In the genomic region with DNA sequence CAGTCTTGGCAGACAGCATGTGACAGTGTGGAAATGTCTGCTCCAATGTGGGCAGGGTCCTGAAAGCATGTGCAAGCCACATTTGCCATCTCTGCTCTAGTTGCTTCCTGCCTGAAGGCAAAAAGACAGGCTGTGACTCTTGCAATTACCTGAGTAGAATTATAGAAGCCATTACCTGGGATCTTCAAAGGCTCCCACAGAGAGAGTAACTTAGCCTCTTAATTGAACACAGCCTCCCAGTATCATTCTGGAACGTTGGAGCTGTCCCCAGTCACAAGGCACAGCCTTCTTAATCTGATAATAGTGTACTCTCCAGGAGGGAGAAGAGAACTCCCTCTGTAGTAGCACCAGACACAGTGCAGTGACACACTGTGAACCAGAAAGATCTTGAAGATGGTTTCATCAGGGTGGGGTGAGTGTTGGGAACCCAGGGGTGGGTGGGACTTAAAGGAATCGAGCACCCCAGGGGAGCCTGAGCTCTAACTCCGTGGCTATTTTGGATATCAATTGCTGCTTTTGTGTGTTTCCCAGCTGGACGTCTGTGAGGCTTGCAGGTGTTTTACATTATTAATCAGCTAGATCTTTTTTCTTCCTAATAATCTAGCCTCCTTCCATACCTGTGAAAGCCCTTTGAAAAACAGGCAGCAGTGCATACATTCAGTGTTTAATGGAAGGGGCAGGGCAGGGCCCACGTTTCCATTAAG, we compare ENCODE assay signal across 1 cellular context.
TF ChIP-seq lines count a peak whose summit lies in the region.

No MANE protein-coding gene starts in this region.

TF ChIP-seq in neural cell, 6 proteins besides CTCF, POLR2A, EP300 and RAD21 (continued from another document):
- TF ChIP-seq, protein P1, sequence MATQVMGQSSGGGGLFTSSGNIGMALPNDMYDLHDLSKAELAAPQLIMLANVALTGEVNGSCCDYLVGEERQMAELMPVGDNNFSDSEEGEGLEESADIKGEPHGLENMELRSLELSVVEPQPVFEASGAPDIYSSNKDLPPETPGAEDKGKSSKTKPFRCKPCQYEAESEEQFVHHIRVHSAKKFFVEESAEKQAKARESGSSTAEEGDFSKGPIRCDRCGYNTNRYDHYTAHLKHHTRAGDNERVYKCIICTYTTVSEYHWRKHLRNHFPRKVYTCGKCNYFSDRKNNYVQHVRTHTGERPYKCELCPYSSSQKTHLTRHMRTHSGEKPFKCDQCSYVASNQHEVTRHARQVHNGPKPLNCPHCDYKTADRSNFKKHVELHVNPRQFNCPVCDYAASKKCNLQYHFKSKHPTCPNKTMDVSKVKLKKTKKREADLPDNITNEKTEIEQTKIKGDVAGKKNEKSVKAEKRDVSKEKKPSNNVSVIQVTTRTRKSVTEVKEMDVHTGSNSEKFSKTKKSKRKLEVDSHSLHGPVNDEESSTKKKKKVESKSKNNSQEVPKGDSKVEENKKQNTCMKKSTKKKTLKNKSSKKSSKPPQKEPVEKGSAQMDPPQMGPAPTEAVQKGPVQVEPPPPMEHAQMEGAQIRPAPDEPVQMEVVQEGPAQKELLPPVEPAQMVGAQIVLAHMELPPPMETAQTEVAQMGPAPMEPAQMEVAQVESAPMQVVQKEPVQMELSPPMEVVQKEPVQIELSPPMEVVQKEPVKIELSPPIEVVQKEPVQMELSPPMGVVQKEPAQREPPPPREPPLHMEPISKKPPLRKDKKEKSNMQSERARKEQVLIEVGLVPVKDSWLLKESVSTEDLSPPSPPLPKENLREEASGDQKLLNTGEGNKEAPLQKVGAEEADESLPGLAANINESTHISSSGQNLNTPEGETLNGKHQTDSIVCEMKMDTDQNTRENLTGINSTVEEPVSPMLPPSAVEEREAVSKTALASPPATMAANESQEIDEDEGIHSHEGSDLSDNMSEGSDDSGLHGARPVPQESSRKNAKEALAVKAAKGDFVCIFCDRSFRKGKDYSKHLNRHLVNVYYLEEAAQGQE (IDR thresholded peaks at IDR 0.05; ENCODE audit: borderline replicate concordance): no peak
- TF ChIP-seq TAF1 (IDR thresholded peaks at IDR 0.05; ENCODE audit: low read depth): no peak
- TF ChIP-seq POLR2AphosphoS5 (IDR thresholded peaks at IDR 0.05): peak; percentile 39
- peak; percentile 61 for TF ChIP-seq MXI1 (conservative IDR thresholded peaks at IDR 0.05; ENCODE audit: poor library complexity, severe bottlenecking)
- no peak for TF ChIP-seq SMC3 (conservative IDR thresholded peaks at IDR 0.05; ENCODE audit: poor library complexity)
